8 cellular contexts compared by ENCODE assay signal in the genomic region with DNA sequence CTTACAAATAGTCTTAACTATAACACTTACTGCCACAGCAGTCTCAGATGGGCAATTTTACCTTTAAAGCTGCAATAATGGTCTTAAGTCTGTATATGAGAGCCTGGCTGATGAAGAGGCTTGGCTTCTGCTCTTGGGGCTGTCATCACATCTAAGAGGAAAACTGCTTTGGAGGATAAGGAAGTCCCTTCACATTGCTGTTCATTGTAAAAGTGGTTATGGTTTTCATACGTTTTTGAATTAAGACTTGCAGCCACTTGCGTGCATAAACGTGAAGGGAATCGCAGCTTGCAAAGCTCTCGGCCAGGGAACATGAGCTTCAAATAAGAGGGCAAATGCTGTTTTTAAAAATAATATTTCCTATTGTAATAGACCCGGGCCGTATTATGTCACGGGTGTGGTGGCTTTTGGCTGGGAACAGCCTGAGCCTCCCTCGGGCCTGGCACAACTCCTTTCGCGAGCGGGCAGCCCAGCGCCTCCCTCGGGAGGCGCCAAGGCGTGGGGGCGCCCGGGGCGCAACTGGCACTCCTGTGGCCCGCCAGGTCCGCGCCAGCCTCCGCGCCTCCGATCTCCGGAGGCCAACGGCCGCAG. TPM values are rescaled to one million over a fixed set of nuclear protein-coding genes. Genes with fewer than 3 reads are reported as not detected.
DNase-seq lines count a peak whose midpoint lies in the region; ATAC-seq and TF ChIP-seq lines count a peak whose summit lies in the region.

No MANE protein-coding gene starts in this region.

- H2BK5ac ChIP-seq in mesenchymal stem cell (ENCODE audit: low read depth, low read length, poor library complexity, severe bottlenecking) = peak overlapping the region; percentile 93

- peak overlapping the region; percentile 59 to 76 for H3K18ac ChIP-seq in mesenchymal stem cell (ENCODE audit: low read depth in 1 of 2, low read length in 2 of 2)

- peak overlapping the region; percentile 87 for H3K4me2 ChIP-seq in mesenchymal stem cell (ENCODE audit: low read length, poor library complexity, severe bottlenecking)

- H3K14ac ChIP-seq in mesenchymal stem cell (ENCODE audit: low read length in 2 of 2) = no peak overlapping the region

- DNase-seq in GM06990 (ENCODE audit: extremely low read depth, insufficient read length) = no peak
- peak; percentile 9 for DNase-seq in KG1 (lab: John Stamatoyannopoulos, UW)
- peak; percentile 49 for DNase-seq in dermis blood vessel endothelial cell
- DNase-seq in mesenchymal stem cell = no peak
- no peak for DNase-seq in HPDE6-E6E7 (ENCODE audit: extremely low spot score)
- no peak for DNase-seq in SIG-M5 treated with dmso at 0.1 percent for 504 hours (lab: John Stamatoyannopoulos, UW; ENCODE audit: unreplicated experiment)
- no peak for DNase-seq in activated CD4-positive, alpha-beta T cell treated with anti-CD3 and anti-CD28 coated beads for 4 hours

- peak overlapping the region; percentile 84 for H4K91ac ChIP-seq in mesenchymal stem cell (ENCODE audit: low read length)

- H3K79me1 ChIP-seq in mesenchymal stem cell (replicated peaks; ENCODE audit: low read length, poor library complexity, severe bottlenecking) = no peaks in the 10 kb centered on the region

- peak overlapping the region; percentile 96 for H2BK120ac ChIP-seq in mesenchymal stem cell (ENCODE audit: low read depth, low read length)

- no peak overlapping the region for H2AK5ac ChIP-seq in mesenchymal stem cell (ENCODE audit: low read length, severe bottlenecking)

- no peak for TF ChIP-seq CTCF in GM06990 (IDR thresholded peaks at IDR 0.05; ENCODE audit: insufficient read depth, low read length, poor library complexity, severe bottlenecking)

- no peak for ATAC-seq in HG03571 (IDR thresholded peaks at IDR 0.05; ENCODE audit: unreplicated experiment)

- peak overlapping the region; percentile 69 to 97 for H3K4ac ChIP-seq in mesenchymal stem cell (ENCODE audit: low read depth in 1 of 2, low read length in 2 of 2)

- no peaks in the 10 kb centered on the region for H3K9me3 ChIP-seq in mesenchymal stem cell (ENCODE audit: control insufficient read depth, low read length)

- H3K23ac ChIP-seq in mesenchymal stem cell (ENCODE audit: low read length in 2 of 2) = no peak overlapping the region

- H3K36me3 ChIP-seq in GM06990 (ENCODE audit: control insufficient read depth, insufficient read depth, low read length) = no peaks in the 10 kb centered on the region
- no peaks in the 10 kb centered on the region for H3K36me3 ChIP-seq in mesenchymal stem cell (ENCODE audit: control insufficient read depth in 1 of 2, insufficient read depth in 2 of 2, low read depth in 1 of 2, low read length in 2 of 2)

- peak overlapping the region; percentile 73 for H3K9ac ChIP-seq in mesenchymal stem cell (ENCODE audit: low read length)

- no peak overlapping the region for H2BK15ac ChIP-seq in mesenchymal stem cell (ENCODE audit: low read depth, poor library complexity, severe bottlenecking)

- H3K27me3 ChIP-seq in GM06990 (replicated peaks; ENCODE audit: control insufficient read depth, insufficient read depth, low read length) = no peaks in the 10 kb centered on the region; the same call in 1 of the 2 replicates
- H3K27me3 ChIP-seq in mesenchymal stem cell (ENCODE audit: control insufficient read depth in 1 of 2, insufficient read depth in 1 of 2, low read length in 2 of 2) = peaks cover 0 to 26% of the 10 kb centered on the region in 2 experiments

- H4K8ac ChIP-seq in mesenchymal stem cell (ENCODE audit: low read length) = peak overlapping the region; percentile 84

- peak overlapping the region in 1 of 2 experiments; percentile 56 for H2BK12ac ChIP-seq in mesenchymal stem cell (ENCODE audit: low read length in 2 of 2)

- peak overlapping the region; percentile 80 for H2AFZ ChIP-seq in mesenchymal stem cell (ENCODE audit: low read depth, low read length)

- H3K4me1 ChIP-seq in mesenchymal stem cell (ENCODE audit: control insufficient read depth, insufficient read depth, low read depth, low read length) = peaks cover 4% of the 10 kb centered on the region

- H3K27ac ChIP-seq in mesenchymal stem cell (ENCODE audit: low read length, poor library complexity, severe bottlenecking) = peak overlapping the region; percentile 15

- WGBS in mesenchymal stem cell = 31% methylated on average over 14 of the region's 28 CpGs

- H3K4me3 ChIP-seq in GM06990 (replicated peaks; ENCODE audit: low read depth, low read length) (peak overlapping the region; percentile 54), mesenchymal stem cell (ENCODE audit: insufficient read depth in 1 of 2, low read depth in 1 of 2, low read length in 2 of 2) (peak overlapping the region; percentile 78 to 80)

RNA-seq across cellular contexts. Expression of gene ARHGEF28, which starts 0.6 kb away (rescaled TPM):
- 115 and 151 TPM in 2 replicates for total RNA-seq in dermis blood vessel endothelial cell
- polyA plus RNA-seq in mesenchymal stem cell (2013, experiment 1 of 2) = 6.0 TPM
- 5.8 TPM for polyA plus RNA-seq in mesenchymal stem cell (2013, experiment 2 of 2)

RNA-seq across cellular contexts. Expression of gene UTP15, which starts 59.9 kb away (rescaled TPM):
- total RNA-seq in dermis blood vessel endothelial cell = 20.2 and 28.1 TPM in 2 replicates
- 8.2 TPM for polyA plus RNA-seq in mesenchymal stem cell (2013, experiment 1 of 2)
- 8.3 TPM for polyA plus RNA-seq in mesenchymal stem cell (2013, experiment 2 of 2)

RNA-seq across cellular contexts. Expression of gene ANKRA2, which starts 60.0 kb away (rescaled TPM):
- total RNA-seq in dermis blood vessel endothelial cell = 11.4 and 14.8 TPM in 2 replicates
- polyA plus RNA-seq in mesenchymal stem cell (2013, experiment 1 of 2) = 14.0 TPM
- polyA plus RNA-seq in mesenchymal stem cell (2013, experiment 2 of 2) = 14.4 TPM

Comparison
In these comparisons a context has a peak if more than half of its experiments do, and no peak if none do; other contexts are left out.
1. DNase-seq: peak in KG1 (single experiment) and dermis blood vessel endothelial cell (single experiment); none in GM06990 (single experiment), mesenchymal stem cell (single experiment), HPDE6-E6E7 (single experiment), SIG-M5 treated with dmso at 0.1 percent for 504 hours (single experiment) and activated CD4-positive, alpha-beta T cell treated with anti-CD3 and anti-CD28 coated beads for 4 hours (0 of 2).